19 cellular contexts compared by ENCODE assay signal in genomic region chr10:5532618-5533097, GRCh38. TPM values are rescaled to one million over a fixed set of nuclear protein-coding genes. Genes with fewer than 3 reads are reported as not detected.
DNase-seq lines count a peak whose midpoint lies in the region; ATAC-seq and TF ChIP-seq lines count a peak whose summit lies in the region.
"Had no signal": no experiment of that assay in that cellular context is flagged by ENCODE, and none has a peak within 500 bp of the region (broad histone marks: within the 10 kb centered on the region; RNA-seq: fewer than 3 reads in every experiment).

No MANE protein-coding gene starts in this region.

- no peaks in the 10 kb centered on the region for H3K9me3 ChIP-seq in IMR-90 (ENCODE audit: control insufficient read depth, insufficient read depth, low read length)
- peaks cover 4% of the 10 kb centered on the region for H3K9me3 ChIP-seq in trophoblast cell (ENCODE audit: insufficient read depth, low read depth, low read length)

- H3K18ac ChIP-seq in IMR-90 (ENCODE audit: low read depth, low read length) (no peak overlapping the region), trophoblast cell (ENCODE audit: low read length) (no peak overlapping the region)

- H2AK5ac ChIP-seq in IMR-90 (ENCODE audit: low read depth, low read length) (no peak overlapping the region), trophoblast cell (ENCODE audit: low read length) (peak overlapping the region; percentile 10)

- TF ChIP-seq RAD21 in IMR-90 (IDR thresholded peaks at IDR 0.05; ENCODE audit: low read length) = no peak

- H4K91ac ChIP-seq in IMR-90 (ENCODE audit: insufficient read depth, low read depth, low read length) (no peak overlapping the region), trophoblast cell (ENCODE audit: low read depth, low read length) (peak overlapping the region; percentile 62)

- no peak overlapping the region for H2BK5ac ChIP-seq in IMR-90 (ENCODE audit: low read depth, low read length, poor library complexity, severe bottlenecking)
- no peak overlapping the region for H2BK5ac ChIP-seq in trophoblast cell (ENCODE audit: low read depth, low read length, poor library complexity)

- H3K9ac ChIP-seq in IMR-90 (ENCODE audit: low read depth, low read length) = no peak overlapping the region
- no peak overlapping the region for H3K9ac ChIP-seq in trophoblast cell (ENCODE audit: low read length)

- TF ChIP-seq POLR2A in IMR-90 (IDR thresholded peaks at IDR 0.05; ENCODE audit: low read depth, low read length) = no peak

- H2BK120ac ChIP-seq in IMR-90 (ENCODE audit: low read depth, low read length) (no peak overlapping the region), trophoblast cell (ENCODE audit: insufficient read depth, low read length, poor library complexity) (peak overlapping the region; percentile 28)

- H3K4me2 ChIP-seq in IMR-90 (ENCODE audit: low read depth, low read length) (no peak overlapping the region), trophoblast cell (ENCODE audit: low read length) (no peak overlapping the region)

- H3K9me3 Mint-ChIP-seq in CD14-positive monocyte (peaks cover 0 to 3% (median 0%) of the 10 kb centered on the region in 7 donors), glutamatergic neuron (ENCODE audit: unreplicated experiment) (peaks cover 3% of the 10 kb centered on the region)

- H2BK20ac ChIP-seq in IMR-90 (ENCODE audit: low read depth, low read length) = no peak overlapping the region

- H3K36me3 Mint-ChIP-seq in CD14-positive monocyte (no peaks in the 10 kb centered on the region), glutamatergic neuron (ENCODE audit: unreplicated experiment) (no peaks in the 10 kb centered on the region)
- H3K36me3 Mint-ChIP-seq: IgD-negative memory B cell had no signal

- H3K27me3 Mint-ChIP-seq in CD14-positive monocyte (ENCODE audit: low read depth in 3 of 3) (peaks cover 0 to 2% (median 2%) of the 10 kb centered on the region in 3 donors), glutamatergic neuron (ENCODE audit: unreplicated experiment) (peaks cover 10% of the 10 kb centered on the region)

- H2AK9ac ChIP-seq in IMR-90 (replicated peaks; ENCODE audit: low read depth, low read length, poor library complexity) = peak overlapping the region; percentile 62

- peak overlapping the region; percentile 77 for H2BK12ac ChIP-seq in trophoblast cell (ENCODE audit: low read length)

- BruUV-seq in IMR-90 (replicated peaks; lab: Mats Ljungman, UMichigan) = no TSS peak

- H3K4me3 Mint-ChIP-seq in CD14-positive monocyte = no peak overlapping the region
- no peak overlapping the region for H3K4me3 Mint-ChIP-seq in glutamatergic neuron (ENCODE audit: unreplicated experiment)
- H3K4me3 Mint-ChIP-seq: IgD-negative memory B cell had no signal

- H3K4me1 Mint-ChIP-seq in CD14-positive monocyte (peaks cover 15% of the 10 kb centered on the region), glutamatergic neuron (ENCODE audit: low read depth, unreplicated experiment) (no peaks in the 10 kb centered on the region)
- H3K4me1 Mint-ChIP-seq: IgD-negative memory B cell had no signal

- CTCF ChIA-PET in IMR-90 (lab: Yijun Ruan, JAX) = no interaction called here

- no peak overlapping the region for H3K27ac ChIP-seq in IMR-90 (ENCODE audit: insufficient read depth, low read length)
- no peak overlapping the region for H3K27ac ChIP-seq in trophoblast cell (ENCODE audit: low read depth, low read length)
- H3K27ac ChIP-seq: RWPE1 had no signal

- intact Hi-C loops in CD14-positive monocyte (cut with micrococcal nuclease) = no loop called here
- intact Hi-C loops in IMR-90 (cut with micrococcal nuclease) = no loop called here

- H3K36me3 ChIP-seq in IMR-90 (ENCODE audit: control insufficient read depth, insufficient read depth, low read length) (no peaks in the 10 kb centered on the region), trophoblast cell (ENCODE audit: control insufficient read depth in 1 of 2, insufficient read depth in 2 of 2, low read length in 2 of 2) (peaks cover 0 to 6% of the 10 kb centered on the region in 2 experiments)

- no peak overlapping the region for H3K14ac ChIP-seq in IMR-90 (replicated peaks; ENCODE audit: low read depth, low read length)
- peak overlapping the region; percentile 7 for H3K14ac ChIP-seq in trophoblast cell (ENCODE audit: low read length)

- TF ChIP-seq CTCF in CD14-positive monocyte (IDR thresholded peaks at IDR 0.05) = no peak
- TF ChIP-seq CTCF in IMR-90 (conservative IDR thresholded peaks at IDR 0.05; ENCODE audit: low read depth, low read length) = no peak
- TF ChIP-seq CTCF in glutamatergic neuron (IDR thresholded peaks at IDR 0.05; ENCODE audit: partially characterized antibody, unreplicated experiment) = no peak

- no peak overlapping the region for H2BK15ac ChIP-seq in IMR-90 (ENCODE audit: low read depth, low read length)

- no peaks in the 10 kb centered on the region for H4K20me1 ChIP-seq in IMR-90 (ENCODE audit: insufficient read depth, low read length)

- no CpG with 5 or more reads among the region's 6 CpGs for WGBS in IMR-90 (ENCODE audit: extremely low coverage in 2 of 2, insufficient read length in 1 of 2), 2 experiments
- WGBS in trophoblast cell (ENCODE audit: extremely low coverage, insufficient coverage, insufficient read length) = no CpG with 5 or more reads among the region's 6 CpGs

- POLR2A ChIA-PET in IMR-90 (lab: Charles Lee; ENCODE audit: unreplicated experiment) = no interaction called here

- 0 out of 2 replicates have a peak, but pooled peaks cover 3% of the 10 kb centered on the region for H3K9me1 ChIP-seq in IMR-90 (ENCODE audit: insufficient read depth, low read length)

- dilution Hi-C loops in IMR-90 (cut with HindIII; ENCODE audit: low sequenced_read_pairs, unreplicated experiment) = no loop called here

- ATAC-seq in IMR-90 (ENCODE audit: low read depth) (no peak; the same call in 1 of the 2 replicates), HG02981 (IDR thresholded peaks at IDR 0.05; ENCODE audit: unreplicated experiment) (no peak)

- H3K56ac ChIP-seq in IMR-90 (ENCODE audit: extremely low read depth, insufficient read depth, low read length) = no peak overlapping the region

- H4K12ac ChIP-seq in trophoblast cell (ENCODE audit: low read depth, low read length) = no peak overlapping the region

- in situ Hi-C loops in IMR-90 (cut with MboI; ENCODE audit: low sequenced_read_pairs) = no loop called here

- peaks cover 11% of the 10 kb centered on the region for H3K79me2 ChIP-seq in trophoblast cell (ENCODE audit: control insufficient read depth, insufficient read depth, low read length, poor library complexity)

- H4K8ac ChIP-seq in IMR-90 (ENCODE audit: low read depth in 2 of 2, low read length in 2 of 2) (no peak overlapping the region), trophoblast cell (ENCODE audit: low read depth, low read length) (no peak overlapping the region)

- H3K4me1 ChIP-seq in IMR-90 (ENCODE audit: control insufficient read depth, insufficient read depth, low read length) = peaks cover 4% of the 10 kb centered on the region; the same call in 1 of the 2 replicates
- H3K4me1 ChIP-seq in trophoblast cell (ENCODE audit: control insufficient read depth in 1 of 2, insufficient read depth in 2 of 2, low read length in 2 of 2) = peaks cover 29 to 36% of the 10 kb centered on the region in 2 experiments

- no peak overlapping the region for H4K5ac ChIP-seq in IMR-90 (ENCODE audit: low read depth, low read length)

- DNase-seq in CD14-positive monocyte (ENCODE audit: low spot score) = peak; percentile 5
- no peak for DNase-seq in IMR-90
- peak; percentile 5 for DNase-seq in glutamatergic neuron
- DNase-seq in trophoblast cell = no peak
- no peak for DNase-seq in pons (ENCODE audit: low spot score)
- no peak for DNase-seq in NCI-H146 treated with DMSO at 0.1 percent for 48 hours (lab: John Stamatoyannopoulos, UW; ENCODE audit: unreplicated experiment)
- no peak for DNase-seq in activated T-cell treated with anti-CD3 and anti-CD28 coated beads for 4 hours
- DNase-seq: COR-L47, EL, NCI-H1930, NCI-H2171 treated with DMSO at 0.1 percent for 48 hours, NCI-H748 treated with DMSO at 0.1 percent for 48 hours, OCI-M1 had no signal

- H3K27ac Mint-ChIP-seq in CD14-positive monocyte (peak overlapping the region in 1 of 7 donors; percentile 19), glutamatergic neuron (ENCODE audit: unreplicated experiment) (no peak overlapping the region)
- H3K27ac Mint-ChIP-seq: IgD-negative memory B cell had no signal

- H2AFZ ChIP-seq in IMR-90 (replicated peaks; ENCODE audit: low read length, poor library complexity) (peak overlapping the region; percentile 29), trophoblast cell (ENCODE audit: insufficient read depth, low read length, poor library complexity) (no peak overlapping the region)

- H3K4me3 ChIP-seq in IMR-90 (ENCODE audit: insufficient read depth, low read depth, low read length) = no peak overlapping the region
- H3K4me3 ChIP-seq in trophoblast cell (ENCODE audit: low read depth, low read length) = no peak overlapping the region

- H3K79me1 ChIP-seq in IMR-90 (ENCODE audit: low read depth in 1 of 2, low read length in 2 of 2) = no peaks in the 10 kb centered on the region
- H3K79me1 ChIP-seq in trophoblast cell (ENCODE audit: low read length) = peaks cover 39% of the 10 kb centered on the region

- H3K27me3 ChIP-seq in IMR-90 (ENCODE audit: control insufficient read depth, insufficient read depth, low read length) (no peaks in the 10 kb centered on the region), trophoblast cell (ENCODE audit: insufficient read depth, low read length) (no peaks in the 10 kb centered on the region)

- no peak overlapping the region for H3K4ac ChIP-seq in IMR-90 (ENCODE audit: low read depth, low read length)
- no peak overlapping the region for H3K4ac ChIP-seq in trophoblast cell (ENCODE audit: low read depth, low read length)

- no peak overlapping the region for H3K23ac ChIP-seq in IMR-90 (ENCODE audit: low read depth, low read length)
- H3K23ac ChIP-seq in trophoblast cell (ENCODE audit: low read length) = no peak overlapping the region

RNA-seq across cellular contexts. Expression of gene CALML3, which starts 7.9 kb away (rescaled TPM):
- polyA plus RNA-seq in CD14-positive monocyte (not detected), IMR-90 (2012; rRNA removed) (not detected in 2 replicates)
- total RNA-seq in IMR-90 (2012; rRNA removed) (not detected in 2 replicates), glutamatergic neuron (ENCODE audit: unreplicated experiment) (not detected)
- polyA plus RNA-seq in IMR-90 (2012; cell fraction: cytosol; rRNA removed) = not detected in 2 replicates
- polyA plus RNA-seq in IMR-90 (2012; cell fraction: nucleus; rRNA removed; ENCODE audit: low replicate concordance) = not detected in 2 replicates
- not detected in 2 replicates for polyA plus RNA-seq in trophoblast cell (2013)
- total RNA-seq: HT1080, LHCN-M2, NCI-H460 had no signal
- polyA plus RNA-seq: IgD-negative memory B cell had no signal

RNA-seq across cellular contexts. Expression of gene CALML5, which starts 33.3 kb away (rescaled TPM):
- not detected for polyA plus RNA-seq in CD14-positive monocyte
- total RNA-seq in IMR-90 (2012; rRNA removed) = not detected in 2 replicates
- polyA plus RNA-seq in IMR-90 (2012; rRNA removed) = not detected in 2 replicates
- polyA plus RNA-seq in IMR-90 (2012; cell fraction: cytosol; rRNA removed) = not detected in 2 replicates
- not detected in 2 replicates for polyA plus RNA-seq in IMR-90 (2012; cell fraction: nucleus; rRNA removed; ENCODE audit: low replicate concordance)
- not detected for total RNA-seq in glutamatergic neuron (ENCODE audit: unreplicated experiment)
- 0.07 and 0.14 TPM in 2 replicates for polyA plus RNA-seq in trophoblast cell (2013)
- total RNA-seq: LHCN-M2, NCI-H460 had no signal
- polyA plus RNA-seq: IgD-negative memory B cell had no signal

Comparison
In these comparisons a context has a peak if more than half of its experiments do, and no peak if none do; other contexts are left out.
1. DNase-seq: peak in CD14-positive monocyte (single experiment) and glutamatergic neuron (single experiment); none in IMR-90 (single experiment), trophoblast cell (0 of 2), pons (single experiment), NCI-H146 treated with DMSO at 0.1 percent for 48 hours (single experiment) and activated T-cell treated with anti-CD3 and anti-CD28 coated beads for 4 hours (single experiment).